Comparison of ENCODE assay signal across 12 cellular contexts in the genomic region with DNA sequence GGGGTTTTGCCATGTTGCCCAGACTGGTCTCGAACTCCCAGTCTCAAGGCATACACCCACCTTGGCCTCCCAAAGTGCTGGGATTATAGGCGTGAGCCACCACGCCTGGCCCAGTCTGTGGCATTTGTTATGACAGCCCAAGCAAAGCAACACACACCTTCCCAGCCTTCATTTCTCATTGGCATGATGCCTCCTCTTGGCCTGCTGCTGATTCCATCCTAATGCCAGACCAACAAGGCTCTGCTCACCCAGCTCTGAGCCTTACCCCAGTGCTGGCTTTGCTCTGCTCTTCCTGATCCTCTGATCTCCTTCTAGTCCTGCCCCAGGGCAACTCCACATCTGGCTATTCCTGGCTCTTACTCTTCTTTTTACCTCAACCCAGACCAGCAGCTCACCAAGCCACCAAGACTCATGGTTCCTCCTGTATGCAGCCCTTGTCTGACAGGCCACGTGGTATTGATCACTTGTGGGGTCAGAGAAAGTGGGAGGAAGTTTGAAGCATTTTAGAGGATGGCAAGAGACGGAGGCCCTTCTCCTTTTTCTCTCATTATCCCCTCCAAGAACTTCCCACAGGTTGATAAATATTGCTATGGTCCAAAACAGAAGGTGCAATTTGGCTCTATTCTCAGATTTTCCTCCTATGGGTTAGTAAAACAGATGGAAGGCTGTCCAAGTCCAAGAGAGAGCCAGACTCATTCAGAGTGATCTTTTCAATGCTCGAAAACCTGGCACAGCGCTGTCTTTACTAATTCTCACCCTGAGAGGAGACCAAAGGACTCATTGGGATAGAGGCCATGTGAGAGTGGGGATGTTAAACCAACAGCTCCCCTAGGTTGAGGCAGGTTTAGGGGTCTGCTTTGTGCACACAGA. TPM values are rescaled to one million over a fixed set of nuclear protein-coding genes. Genes with fewer than 3 reads are reported as not detected.
A peak's percentile ranks its signal among the peaks of the same experiment; 100 is the strongest.
DNase-seq lines count a peak whose midpoint lies in the region; ATAC-seq and TF ChIP-seq lines count a peak whose summit lies in the region.
"Had no signal": no experiment of that assay in that cellular context is flagged by ENCODE, and none has a peak within 500 bp of the region (broad histone marks: within the 10 kb centered on the region; RNA-seq: fewer than 3 reads in every experiment).

No MANE protein-coding gene starts in this region.

- H3K27ac Mint-ChIP-seq in T-helper 17 cell (peak overlapping the region; percentile 27), neural crest cell (ENCODE audit: unreplicated experiment) (peak overlapping the region; percentile 79)
- H3K27ac Mint-ChIP-seq in effector memory CD8-positive, alpha-beta T cell: no peak overlapping the region

- H3K4me1 Mint-ChIP-seq in T-helper 17 cell (peaks cover 14% of the 10 kb centered on the region), neural crest cell (peaks cover 3% of the 10 kb centered on the region)
- peaks cover 8 to 24% of the 10 kb centered on the region in 2 donors for H3K4me1 Mint-ChIP-seq in effector memory CD8-positive, alpha-beta T cell (ENCODE audit: low read depth in 2 of 2)

- no peak for TF ChIP-seq CTCF in neural crest cell (conservative IDR thresholded peaks at IDR 0.05)

- DNase-seq in T-helper 17 cell: no peak
- DNase-seq in neural crest cell (ENCODE audit: low read depth, low spot score): no peak
- DNase-seq in effector memory CD8-positive, alpha-beta T cell: no peak
- no peak for DNase-seq in NCI-H146 treated with DMSO at 0.1 percent for 48 hours (lab: John Stamatoyannopoulos, UW; ENCODE audit: unreplicated experiment)
- DNase-seq in NCI-H2107 (lab: John Stamatoyannopoulos, UW): no peak
- DNase-seq: activated CD4-positive, alpha-beta T cell treated with anti-CD3 and anti-CD28 coated beads for 48 hours had no signal

- H3K4me3 Mint-ChIP-seq in T-helper 17 cell (peak overlapping the region; percentile 52), neural crest cell (no peak overlapping the region)
- peak overlapping the region in 1 of 2 donors; percentile 17 for H3K4me3 Mint-ChIP-seq in effector memory CD8-positive, alpha-beta T cell

- TF ChIP-seq POLR2A in GM18505 (IDR thresholded peaks at IDR 0.05; ENCODE audit: borderline replicate concordance, extremely low read depth, insufficient read depth, insufficient read length): peak; percentile 20

- H3K36me3 Mint-ChIP-seq in T-helper 17 cell (ENCODE audit: low read depth): peaks cover 3% of the 10 kb centered on the region
- H3K36me3 Mint-ChIP-seq in neural crest cell (ENCODE audit: low read depth): peaks cover 3% of the 10 kb centered on the region
- peaks cover 4% of the 10 kb centered on the region for H3K36me3 Mint-ChIP-seq in effector memory CD8-positive, alpha-beta T cell (ENCODE audit: insufficient read depth)

- no peaks in the 10 kb centered on the region for H3K27me3 Mint-ChIP-seq in T-helper 17 cell
- no peaks in the 10 kb centered on the region for H3K27me3 Mint-ChIP-seq in neural crest cell (ENCODE audit: low read depth)
- no peaks in the 10 kb centered on the region for H3K27me3 Mint-ChIP-seq in effector memory CD8-positive, alpha-beta T cell

- peaks cover 2% of the 10 kb centered on the region for H3K9me3 Mint-ChIP-seq in neural crest cell
- H3K9me3 Mint-ChIP-seq in effector memory CD8-positive, alpha-beta T cell: no peaks in the 10 kb centered on the region

- ATAC-seq in GM18505 (IDR thresholded peaks at IDR 0.05; ENCODE audit: unreplicated experiment): no peak
- ATAC-seq in GM21619 (IDR thresholded peaks at IDR 0.05; ENCODE audit: unreplicated experiment): peak; percentile 27
- ATAC-seq in T-helper 17 cell: no peak
- no peak for ATAC-seq in effector memory CD8-positive, alpha-beta T cell (replicated peaks)
- ATAC-seq: activated naive CD4-positive, alpha-beta T cell treated with anti-CD3 and anti-CD28 coated beads, Interleukin-2, amount 50 U/mL, for 72 hours had no signal

- no peaks in the 10 kb centered on the region for H3K9me3 ChIP-seq in T-helper 17 cell (ENCODE audit: control insufficient read depth, low read length, poor library complexity, severe bottlenecking)

RNA-seq across cellular contexts. Expression of a gene that starts 1.0 kb away (rescaled TPM):
- total RNA-seq in T-helper 17 cell (1 to 10 TPM in 1 of 2 donors, under 1 TPM in 1; 0.05 to 1.3 TPM), neural crest cell (not detected in 2 replicates)
- total RNA-seq: activated naive CD4-positive, alpha-beta T cell treated with anti-CD3 and anti-CD28 coated beads, Interleukin-2, amount 50 U/mL, for 72 hours; NCI-H460; renal cortical epithelial cell; SK-MEL-5 had no signal

Comparison
In these comparisons a context has a peak if more than half of its experiments do, and no peak if none do; other contexts are left out.
1. H3K27ac Mint-ChIP-seq: peak in T-helper 17 cell (single experiment) and neural crest cell (single experiment); none in effector memory CD8-positive, alpha-beta T cell (0 of 2).